8 cellular contexts compared by ENCODE assay signal in the genomic region with DNA sequence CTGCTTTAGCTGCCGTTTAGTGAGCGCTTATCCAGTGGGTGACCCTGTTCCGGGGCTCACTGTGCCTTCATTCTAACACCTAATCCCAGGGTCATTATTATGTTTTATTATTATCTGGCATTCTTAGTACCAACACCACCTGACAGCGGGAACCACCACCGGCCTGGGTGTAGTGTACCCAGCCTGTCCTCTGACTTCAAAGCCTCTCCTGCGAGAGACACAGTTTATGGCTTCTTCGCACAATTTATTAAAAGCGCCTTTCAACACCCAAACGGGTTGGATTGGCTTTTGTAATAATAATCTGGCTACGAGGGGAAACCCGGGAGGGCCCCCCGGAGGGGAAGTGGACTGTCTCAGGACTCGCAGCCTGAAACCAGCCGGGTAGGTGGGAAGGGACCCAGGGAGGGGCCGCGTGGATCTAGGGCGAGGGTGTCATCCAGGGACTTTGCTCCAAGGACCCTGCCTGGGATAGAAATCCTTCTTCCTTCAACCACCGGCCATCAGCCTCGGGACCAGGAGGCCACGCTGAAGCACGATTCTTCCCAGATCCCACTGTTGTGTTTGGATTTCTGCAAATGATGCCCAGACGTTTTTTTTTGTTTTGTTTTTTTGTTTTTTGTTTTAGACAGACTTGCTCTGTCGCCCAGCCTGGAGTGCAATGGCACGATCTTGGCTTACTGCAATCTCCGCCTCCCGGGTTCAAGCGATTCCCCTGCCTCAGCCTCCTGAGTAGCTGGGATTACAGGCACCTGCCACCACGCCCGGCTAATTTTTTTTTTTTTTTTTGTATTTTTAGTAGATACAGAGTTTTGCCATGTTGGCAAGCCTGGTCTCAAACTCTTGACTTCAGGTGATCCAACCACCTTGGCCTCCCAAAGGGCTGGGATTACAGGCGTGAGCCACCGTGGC. TPM values are rescaled to one million over a fixed set of nuclear protein-coding genes. Genes with fewer than 3 reads are reported as not detected.
DNase-seq lines count a peak whose midpoint lies in the region; ATAC-seq, FAIRE-seq and TF ChIP-seq lines count a peak whose summit lies in the region.

No MANE protein-coding gene starts in this region.

- no peak overlapping the region for H3K27ac ChIP-seq in GM23338 (ENCODE audit: low read depth)
- no peak overlapping the region for H3K27ac ChIP-seq in SK-N-MC
- peak overlapping the region; percentile 81 for H3K27ac ChIP-seq in skeletal muscle tissue (ENCODE audit: low read depth, low read length)
- H3K27ac ChIP-seq in foreskin keratinocyte = no peak overlapping the region

- no peak overlapping the region for H3K27ac Mint-ChIP-seq in GM23338

- DNase-seq in GM23338 (ENCODE audit: low spot score) (no peak), SK-N-MC (ENCODE audit: low read depth, low spot score) (no peak), fibroblast of pulmonary artery (ENCODE audit: low read depth) (no peak), NCI-H2029 (lab: John Stamatoyannopoulos, UW) (no peak), GM12892 (ENCODE audit: insufficient read length) (no peak), NCI-H226 (no peak), foreskin keratinocyte (no peak)

- ATAC-seq in GM23338 (no peak), foreskin keratinocyte (no peak)

- peaks cover 9% of the 10 kb centered on the region for H3F3A ChIP-seq in GM23338 (replicated peaks; ENCODE audit: low read depth)

- H3K9ac ChIP-seq in SK-N-MC (ENCODE audit: insufficient read length) = no peak overlapping the region
- peak overlapping the region; percentile 10 to 77 (median 64) for H3K9ac ChIP-seq in skeletal muscle tissue (ENCODE audit: low read depth in 1 of 3, low read length in 3 of 3)

- peaks cover 3% of the 10 kb centered on the region; the same call in 1 of the 3 replicates for H3K36me3 Mint-ChIP-seq in GM23338 (ENCODE audit: low read depth)

- peaks cover 10% of the 10 kb centered on the region for H3K4me1 Mint-ChIP-seq in GM23338

- TF ChIP-seq CTCF in GM23338 (conservative IDR thresholded peaks at IDR 0.05; ENCODE audit: low read depth in 2 of 2) (no peak), fibroblast of pulmonary artery (IDR thresholded peaks at IDR 0.05; ENCODE audit: low read length, missing control alignments) (no peak), foreskin keratinocyte (conservative IDR thresholded peaks at IDR 0.05) (no peak)

- no peaks in the 10 kb centered on the region for H3K36me3 ChIP-seq in GM23338 (ENCODE audit: insufficient read depth)
- peaks cover 7% of the 10 kb centered on the region; the same call in 1 of the 2 replicates for H3K36me3 ChIP-seq in SK-N-MC (ENCODE audit: insufficient read depth, low read length)
- H3K36me3 ChIP-seq in skeletal muscle tissue (ENCODE audit: control insufficient read depth in 3 of 3, insufficient read depth in 3 of 3, low read length in 3 of 3) = no peaks in the 10 kb centered on the region

- no peak overlapping the region for H2AFZ ChIP-seq in GM23338

- peak overlapping the region; percentile 70 for H3K4me3 Mint-ChIP-seq in GM23338

- H3K4me3 ChIP-seq in GM23338 = peak overlapping the region; percentile 75
- peak overlapping the region; percentile 90 for H3K4me3 ChIP-seq in SK-N-MC
- H3K4me3 ChIP-seq in fibroblast of pulmonary artery (replicated peaks; ENCODE audit: low read depth, low read length) = peak overlapping the region; percentile 79
- peak overlapping the region; percentile 46 to 67 (median 59) for H3K4me3 ChIP-seq in skeletal muscle tissue (ENCODE audit: low read length in 3 of 3)

- peaks cover 17% of the 10 kb centered on the region for H3K79me2 ChIP-seq in GM23338 (replicated peaks; ENCODE audit: insufficient read depth)

- peak overlapping the region; percentile 88 for H3K4me2 ChIP-seq in GM23338

- peaks cover 5% of the 10 kb centered on the region; the same call in 1 of the 2 replicates for H4K20me1 ChIP-seq in GM23338 (replicated peaks; ENCODE audit: insufficient read depth)

- peaks cover 30% of the 10 kb centered on the region for H3K27me3 ChIP-seq in GM23338 (ENCODE audit: insufficient read depth)
- no peaks in the 10 kb centered on the region for H3K27me3 ChIP-seq in skeletal muscle tissue (ENCODE audit: control insufficient read depth in 3 of 3, insufficient read depth in 3 of 3, low read length in 3 of 3)
- H3K27me3 ChIP-seq in foreskin keratinocyte = peaks cover 4% of the 10 kb centered on the region

- H3K27me3 Mint-ChIP-seq in GM23338 (ENCODE audit: insufficient read depth, low read depth, poor library complexity) = peaks cover 28% of the 10 kb centered on the region

- peaks cover 12% of the 10 kb centered on the region for H3K4me1 ChIP-seq in GM23338 (ENCODE audit: insufficient read depth)
- peaks cover 10 to 18% (median 16%) of the 10 kb centered on the region in 3 donors for H3K4me1 ChIP-seq in skeletal muscle tissue (ENCODE audit: control insufficient read depth in 3 of 3, insufficient read depth in 3 of 3, low read length in 3 of 3)
- no peaks in the 10 kb centered on the region for H3K4me1 ChIP-seq in foreskin keratinocyte

- H3K9me2 ChIP-seq in GM23338 (ENCODE audit: insufficient read depth) = no peaks in the 10 kb centered on the region

- FAIRE-seq in GM12892 (lab: Jason Lieb, UNC) = no peak

- H3K9me3 ChIP-seq in SK-N-MC (ENCODE audit: low read depth, low read length) (no peaks in the 10 kb centered on the region), skeletal muscle tissue (ENCODE audit: control insufficient read depth in 3 of 3, low read length in 3 of 3) (no peaks in the 10 kb centered on the region)

- no peak for TF ChIP-seq POLR2A in GM12892 (IDR thresholded peaks at IDR 0.05; ENCODE audit: low read depth, low read length)

- no peaks in the 10 kb centered on the region; the same call in 2 of the 3 replicates for H3K9me3 Mint-ChIP-seq in GM23338

TF ChIP-seq in GM23338, 12 proteins besides CTCF, POLR2A, EP300 and RAD21:
- TF ChIP-seq EZH2 (IDR thresholded peaks at IDR 0.05; ENCODE audit: low read depth, unreplicated experiment) = peak; percentile 68
- TF ChIP-seq STAT1 (IDR thresholded peaks at IDR 0.05; ENCODE audit: unreplicated experiment) = no peak

RNA-seq across cellular contexts. Expression of gene ZBTB7A, which starts 1.6 kb away (rescaled TPM):
- total RNA-seq in GM23338 (2014; rRNA removed; shearing (Covaris generic)) = 28.5 and 35.0 TPM in 2 replicates
- polyA plus RNA-seq in GM23338 (2016; fragmentation: Nextera tagmentation; extraction: Ambion mirVana) (9.5 and 11.1 TPM in 2 replicates), foreskin keratinocyte (10.0 and 10.4 TPM in 2 replicates)
- total RNA-seq in skeletal muscle tissue (4.2 TPM), foreskin keratinocyte (18.1 and 20.1 TPM in 2 replicates)
- 3.1 TPM for polyA plus RNA-seq in GM12892 (2012; ENCODE audit: missing spikeins)

RNA-seq across cellular contexts. Expression of gene MAP2K2, which starts 55.6 kb away (rescaled TPM):
- 140 and 151 TPM in 2 replicates for total RNA-seq in GM23338 (2014; rRNA removed; shearing (Covaris generic))
- polyA plus RNA-seq in GM23338 (2016; fragmentation: Nextera tagmentation; extraction: Ambion mirVana) (99.7 and 108 TPM in 2 replicates), foreskin keratinocyte (161 and 178 TPM in 2 replicates)
- total RNA-seq in skeletal muscle tissue (114 TPM), foreskin keratinocyte (125 and 130 TPM in 2 replicates)
- polyA plus RNA-seq in GM12892 (2012; ENCODE audit: missing spikeins) = 52.3 TPM
